Comparison of ENCODE assay signal across 1 cellular context in genomic region chr1:2031546-2032540, GRCh38.
TF ChIP-seq lines count a peak whose summit lies in the region.

No MANE protein-coding gene starts in this region.

TF ChIP-seq in SK-N-SH treated with all-trans-retinoic acid at 6 μM for 48 hours, 23 proteins besides CTCF, POLR2A, EP300 and RAD21:
- no peak for TF ChIP-seq TSHZ2 (CRISPR knock-in tag; IDR thresholded peaks at IDR 0.05)
- no peak for TF ChIP-seq ZNF70 (CRISPR knock-in tag; IDR thresholded peaks at IDR 0.05)
- TF ChIP-seq PPARA (CRISPR knock-in tag; IDR thresholded peaks at IDR 0.05; ENCODE audit: borderline replicate concordance), result no peak
- no peak for TF ChIP-seq ZC3H10 (CRISPR knock-in tag; IDR thresholded peaks at IDR 0.05)
- TF ChIP-seq CSDC2 (CRISPR knock-in tag; IDR thresholded peaks at IDR 0.05), result no peak
- TF ChIP-seq ZFP3 (CRISPR knock-in tag; IDR thresholded peaks at IDR 0.05), result no peak
- TF ChIP-seq SNAI2 (CRISPR knock-in tag; IDR thresholded peaks at IDR 0.05), result no peak
- TF ChIP-seq ZNF565 (CRISPR knock-in tag; conservative IDR thresholded peaks at IDR 0.05; ENCODE audit: low read depth), result no peak
- no peak for TF ChIP-seq ZFP30 (CRISPR knock-in tag; IDR thresholded peaks at IDR 0.05)
- no peak for TF ChIP-seq ESRRG (CRISPR knock-in tag; IDR thresholded peaks at IDR 0.05)
- no peak for TF ChIP-seq ZNF8 (CRISPR knock-in tag; IDR thresholded peaks at IDR 0.05)
- no peak for TF ChIP-seq RARB (CRISPR knock-in tag; IDR thresholded peaks at IDR 0.05)
- TF ChIP-seq ISL1 (CRISPR knock-in tag; IDR thresholded peaks at IDR 0.05), result no peak
- TF ChIP-seq OSR1 (CRISPR knock-in tag; IDR thresholded peaks at IDR 0.05), result no peak
- no peak for TF ChIP-seq TCF4 (CRISPR knock-in tag; IDR thresholded peaks at IDR 0.05; ENCODE audit: borderline replicate concordance)
- TF ChIP-seq POU6F1 (CRISPR knock-in tag; IDR thresholded peaks at IDR 0.05; ENCODE audit: borderline replicate concordance, low read depth), result no peak
- no peak for TF ChIP-seq PATZ1 (CRISPR knock-in tag; IDR thresholded peaks at IDR 0.05; ENCODE audit: borderline replicate concordance)
- TF ChIP-seq BACH2 (CRISPR knock-in tag; IDR thresholded peaks at IDR 0.05; ENCODE audit: borderline replicate concordance), result no peak
- TF ChIP-seq ARNTL (CRISPR knock-in tag; IDR thresholded peaks at IDR 0.05; ENCODE audit: borderline replicate concordance, low read depth), result no peak
